ENCODE assay signal across 8 cellular contexts in genomic region chr3:107985496-107985895, GRCh38.
DNase-seq lines count a peak whose midpoint lies in the region; ATAC-seq and TF ChIP-seq lines count a peak whose summit lies in the region.

No MANE protein-coding gene starts in this region.

- H3K9me3 ChIP-seq in spleen = no peaks in the 10 kb centered on the region

- H3K27me3 ChIP-seq in spleen (replicated peaks in 1 of 7) = no peaks in the 10 kb centered on the region

- no peak for TF ChIP-seq POLR2A in spleen (IDR thresholded peaks at IDR 0.05)

- H3K4me3 Mint-ChIP-seq in activated naive CD8-positive, alpha-beta T cell treated with anti-CD3 and anti-CD28 coated beads, Interleukin-2, amount 10 ng/mL, durations not matched to agents 7 days and 5 days = peak overlapping the region; percentile 59

- H3K9me3 Mint-ChIP-seq in activated naive CD8-positive, alpha-beta T cell treated with anti-CD3 and anti-CD28 coated beads, Interleukin-2, amount 10 ng/mL, durations not matched to agents 7 days and 5 days = peaks cover 2% of the 10 kb centered on the region

- no peak overlapping the region for H3K4me3 ChIP-seq in spleen

- H3K4me1 ChIP-seq in spleen = peaks cover 5 to 58% (median 27%) of the 10 kb centered on the region in 6 donors

- DNase-seq in Daoy (ENCODE audit: low read depth) (peak; percentile 66), NCI-H1105 (lab: John Stamatoyannopoulos, UW) (no peak), spleen (no peak), SK-N-DZ (ENCODE audit: low spot score) (no peak), cerebellar cortex (ENCODE audit: low spot score) (no peak)
- no peak for DNase-seq in activated naive CD8-positive, alpha-beta T cell treated with anti-CD3 and anti-CD28 coated beads, Interleukin-2, amount 10 ng/mL, durations not matched to agents 7 days and 5 days

- peaks cover 3% of the 10 kb centered on the region for H3K27me3 Mint-ChIP-seq in activated naive CD8-positive, alpha-beta T cell treated with anti-CD3 and anti-CD28 coated beads, Interleukin-2, amount 10 ng/mL, durations not matched to agents 7 days and 5 days

- POLR2A ChIA-PET in activated naive CD8-positive, alpha-beta T cell treated with anti-CD3 and anti-CD28 coated beads, Interleukin-2, amount 10 ng/mL, durations not matched to agents 7 days and 5 days (lab: Charles Lee) = no interaction called here

- WGBS in spleen, 5 donors = 8 to 23% (median 15%) methylated on average over 4 of the region's 4 CpGs

- H3K36me3 ChIP-seq in spleen = no peaks in the 10 kb centered on the region

- intact Hi-C loops in spleen (cut with DNase I; ENCODE audit: low total_unique reads) = no loop called here

- ATAC-seq in GM21367 (IDR thresholded peaks at IDR 0.05; ENCODE audit: unreplicated experiment) = peak; percentile 94
- ATAC-seq in HG03521 (IDR thresholded peaks at IDR 0.05; ENCODE audit: unreplicated experiment) = peak; percentile 86
- peak; percentile 87 for ATAC-seq in activated naive CD8-positive, alpha-beta T cell treated with anti-CD3 and anti-CD28 coated beads, Interleukin-2, amount 10 ng/mL, durations not matched to agents 7 days and 5 days (ENCODE audit: low read depth)

- peaks cover 14% of the 10 kb centered on the region for H3K4me1 Mint-ChIP-seq in activated naive CD8-positive, alpha-beta T cell treated with anti-CD3 and anti-CD28 coated beads, Interleukin-2, amount 10 ng/mL, durations not matched to agents 7 days and 5 days

- TF ChIP-seq CTCF in spleen (IDR thresholded peaks at IDR 0.05 in 8 of 11, conservative IDR thresholded peaks at IDR 0.05 in 3 of 11) = no peak

- H3K27ac Mint-ChIP-seq in activated naive CD8-positive, alpha-beta T cell treated with anti-CD3 and anti-CD28 coated beads, Interleukin-2, amount 10 ng/mL, durations not matched to agents 7 days and 5 days = peak overlapping the region; percentile 83

- no peak overlapping the region for H3K27ac ChIP-seq in spleen

- H3K36me3 Mint-ChIP-seq in activated naive CD8-positive, alpha-beta T cell treated with anti-CD3 and anti-CD28 coated beads, Interleukin-2, amount 10 ng/mL, durations not matched to agents 7 days and 5 days = peaks cover 3% of the 10 kb centered on the region
